In genomic region chr18:60506682-60507081, GRCh38 we compare ENCODE assay signal across 31 cellular contexts.
DNase-seq lines count a peak whose midpoint lies in the region; ATAC-seq and TF ChIP-seq lines count a peak whose summit lies in the region.
"Had no signal": no experiment of that assay in that cellular context is flagged by ENCODE, and none has a peak within 500 bp of the region (broad histone marks: within the 10 kb centered on the region; RNA-seq: fewer than 3 reads in every experiment).

No MANE protein-coding gene starts in this region.

- intact Hi-C loops in Right ventricle myocardium inferior (cut with DNase I) (no loop called here), heart left ventricle (cut with DNase I) (no loop called here)

- H3K27me3 ChIP-seq in heart left ventricle, result no peaks in the 10 kb centered on the region
- H3K27me3 ChIP-seq: esophagus squamous epithelium, heart right ventricle, ovary, stomach, tibial artery had no signal

- ATAC-seq in Right ventricle myocardium inferior, result peak; percentile 37
- ATAC-seq in heart left ventricle, result no peak
- ATAC-seq in GM21825 (IDR thresholded peaks at IDR 0.05; ENCODE audit: unreplicated experiment), result no peak
- ATAC-seq in GM18909 (IDR thresholded peaks at IDR 0.05; ENCODE audit: poor library complexity, unreplicated experiment), result no peak
- no peak for ATAC-seq in GM21576 (IDR thresholded peaks at IDR 0.05; ENCODE audit: unreplicated experiment)
- ATAC-seq: activated T-cell treated with anti-CD3 and anti-CD28 coated beads, Interleukin-2, amount 50 U/mL, for 4 hours; GM12878; heart right ventricle; HepG2; mucosa of descending colon; natural killer cell treated with Interleukin-12 subunit alpha and Interleukin-12 subunit beta and Interleukin-15 and Interleukin-18, amount 100 ng/mL, for 72 hours had no signal

- H3K4me3 ChIP-seq in heart left ventricle (no peak overlapping the region), fibroblast of the aortic adventitia (ENCODE audit: low read depth, low read length) (no peak overlapping the region)
- H3K4me3 ChIP-seq: esophagus squamous epithelium, GM12878, heart right ventricle, lung, mucosa of descending colon, ovary, smooth muscle cell, stomach, tibial artery had no signal

- H3K27ac ChIP-seq in heart left ventricle, result no peak overlapping the region
- H3K27ac ChIP-seq: esophagus squamous epithelium, heart right ventricle, ovary, stomach, tibial artery had no signal

- H3K36me3 ChIP-seq in heart left ventricle, result no peaks in the 10 kb centered on the region
- H3K36me3 ChIP-seq: esophagus squamous epithelium, heart right ventricle, ovary, stomach, tibial artery had no signal

- 60 to 71% (median 66%) methylated on average over 4 of the region's 4 CpGs for WGBS in heart left ventricle, 4 donors

- H3K9me3 ChIP-seq in heart left ventricle, result no peaks in the 10 kb centered on the region
- H3K9me3 ChIP-seq: esophagus squamous epithelium, heart right ventricle, mucosa of descending colon, ovary, stomach, tibial artery had no signal

- no peak for DNase-seq in Right ventricle myocardium inferior (ENCODE audit: missing footprints)
- no peak for DNase-seq in heart left ventricle
- DNase-seq in NCI-H69 (lab: John Stamatoyannopoulos, UW), result peak; percentile 61
- DNase-seq in fibroblast of the aortic adventitia (ENCODE audit: low read depth), result peak; percentile 30
- DNase-seq in NCI-H226, result no peak
- DNase-seq: activated CD4-positive, alpha-beta T cell treated with anti-CD3 and anti-CD28 coated beads for 48 hours; activated gamma-delta T cell treated with Interleukin-2 at 50 U/mL for 16 hours; activated T-cell treated with anti-CD3 and anti-CD28 coated beads, Interleukin-2, amount 50 U/mL, for 4 hours; C1 segment of cervical spinal cord; COR-L47; DND-41; esophagus squamous epithelium; heart right ventricle; Karpas-422; mucosa of descending colon; NCI-H1436 treated with DMSO at 0.1 percent for 48 hours; NCI-H748 treated with DMSO at 0.1 percent for 48 hours; ovary; retina; stimulated activated CD4-positive, alpha-beta T cell treated with anti-CD3 and anti-CD28 coated beads, Interleukin-1b, Interleukin-23, amount 100 ng/mL, for 48 hours; stimulated activated CD8-positive, alpha-beta memory T cell treated with anti-CD3 and anti-CD28 coated beads, Interleukin-4, amount 100 ng/mL, for 48 hours; stomach; tibial artery had no signal

- TF ChIP-seq CTCF in heart left ventricle (IDR thresholded peaks at IDR 0.05), result no peak
- no peak for TF ChIP-seq CTCF in fibroblast of the aortic adventitia (IDR thresholded peaks at IDR 0.05; ENCODE audit: insufficient read depth, low read length)

- no peaks in the 10 kb centered on the region for H3K4me1 ChIP-seq in heart left ventricle
- H3K4me1 ChIP-seq: esophagus squamous epithelium, heart right ventricle, stomach, tibial artery had no signal

- no peak for TF ChIP-seq POLR2A in heart left ventricle (IDR thresholded peaks at IDR 0.05)

Comparison
In these comparisons a context has a peak if more than half of its experiments do, and no peak if none do; other contexts are left out.
1. DNase-seq: peak in NCI-H69 (single experiment) and fibroblast of the aortic adventitia (single experiment); none in Right ventricle myocardium inferior (single experiment), heart left ventricle (0 of 5) and NCI-H226 (single experiment).